ENCODE assay signal across 9 cellular contexts in the genomic region with DNA sequence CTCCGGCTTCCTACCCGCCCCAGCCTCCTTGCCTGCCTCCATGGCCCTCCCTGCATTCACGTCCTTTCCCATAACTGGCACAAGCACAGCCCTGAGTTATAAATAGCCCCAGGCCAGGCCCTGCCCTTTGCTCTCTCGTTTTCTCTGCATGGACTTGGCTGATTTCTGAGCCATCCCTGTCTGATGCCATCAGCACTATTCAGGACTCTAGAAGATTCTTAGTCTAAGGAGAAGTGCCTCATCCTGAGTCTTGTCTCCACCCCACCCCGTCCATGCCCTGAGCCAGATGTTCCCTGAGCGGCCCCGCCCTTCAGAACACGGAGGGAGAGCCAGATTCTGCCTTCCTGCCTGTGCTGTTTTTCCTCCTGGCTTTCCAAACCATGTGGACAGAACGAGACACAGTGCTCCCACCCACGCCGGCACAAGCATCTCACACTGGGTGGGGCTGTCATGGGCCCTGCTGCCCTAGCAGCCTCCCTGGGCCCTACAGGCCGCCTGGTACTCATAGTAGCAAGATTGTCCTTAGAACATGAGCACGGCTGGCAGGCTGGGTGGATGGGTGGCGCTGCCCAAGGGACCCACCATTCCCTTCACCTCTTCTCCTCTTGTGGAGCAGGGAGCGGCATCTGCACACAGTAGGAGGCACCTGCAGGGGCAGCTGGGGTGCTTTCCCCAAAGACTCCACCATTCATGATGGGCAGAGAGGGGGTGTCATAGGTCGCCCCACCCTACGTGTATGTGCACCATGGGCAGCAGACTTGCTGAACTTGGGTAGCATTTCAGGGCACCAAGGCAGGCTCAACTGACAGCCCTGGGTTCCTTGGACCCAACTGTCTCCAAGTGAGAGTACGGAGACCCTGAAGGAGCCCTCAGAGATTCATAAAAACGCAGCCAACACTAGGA.
DNase-seq lines count a peak whose midpoint lies in the region; ATAC-seq and TF ChIP-seq lines count a peak whose summit lies in the region.
"Had no signal": no experiment of that assay in that cellular context is flagged by ENCODE, and none has a peak within 500 bp of the region (broad histone marks: within the 10 kb centered on the region; RNA-seq: fewer than 3 reads in every experiment).

No MANE protein-coding gene starts in this region.

- TF ChIP-seq CTCF in OCI-LY1 (IDR thresholded peaks at IDR 0.05; ENCODE audit: low read length) (no peak), left lung (IDR thresholded peaks at IDR 0.05) (no peak), GM10266 (IDR thresholded peaks at IDR 0.05; ENCODE audit: control insufficient read depth, insufficient read depth, low read depth, missing control alignments) (no peak)

- H3K9me3 ChIP-seq in OCI-LY1 (ENCODE audit: low read length) = no peaks in the 10 kb centered on the region
- no peaks in the 10 kb centered on the region for H3K9me3 ChIP-seq in left lung

- H3K4me2 ChIP-seq in OCI-LY1 (ENCODE audit: low read length) = no peak overlapping the region

- peak; percentile 63 for ATAC-seq in left lung
- no peak for ATAC-seq in HG03025 (IDR thresholded peaks at IDR 0.05; ENCODE audit: low FRiP score, unreplicated experiment)

- H3K36me3 Mint-ChIP-seq in dendritic cell treated with granulocyte-macrophage colony-stimulating factor and Interleukin-4, amounts not matched to agents 40 ng/mL and 50 ng/mL, for 4 days (ENCODE audit: low read depth) = peaks cover 78% of the 10 kb centered on the region

- intact Hi-C loops in dendritic cell treated with granulocyte-macrophage colony-stimulating factor and Interleukin-4, amounts not matched to agents 40 ng/mL and 50 ng/mL, for 4 days (cut with micrococcal nuclease) = no loop called here
- intact Hi-C loops in left lung (cut with DNase I) = no loop called here

- H3K4me3 Mint-ChIP-seq in dendritic cell treated with granulocyte-macrophage colony-stimulating factor and Interleukin-4, amounts not matched to agents 40 ng/mL and 50 ng/mL, for 4 days = no peak overlapping the region

- H3F3A ChIP-seq in OCI-LY1 (ENCODE audit: insufficient read depth, low read length) = no peaks in the 10 kb centered on the region

- H3K36me3 ChIP-seq in OCI-LY1 (ENCODE audit: insufficient read depth, low read length) (peaks cover 82% of the 10 kb centered on the region), left lung (peaks cover 0 to 80% of the 10 kb centered on the region in 2 donors)

- H3K4me3 ChIP-seq in OCI-LY1 (ENCODE audit: low read depth, low read length, poor library complexity, severe bottlenecking) (no peak overlapping the region), left lung (no peak overlapping the region)

- H3K9me2 ChIP-seq in OCI-LY1 (ENCODE audit: low read depth, low read length) = no peaks in the 10 kb centered on the region

- no peak overlapping the region for H3K9ac ChIP-seq in OCI-LY1 (ENCODE audit: low read length)

- H3K4me1 ChIP-seq in OCI-LY1 (ENCODE audit: insufficient read depth, low read length, severe bottlenecking) (peaks cover 21% of the 10 kb centered on the region), left lung (peaks cover 5 to 15% of the 10 kb centered on the region in 2 donors)

- peak overlapping the region; percentile 10 for H3K27ac ChIP-seq in OCI-LY1 (ENCODE audit: low read depth, low read length, poor library complexity, severe bottlenecking)
- H3K27ac ChIP-seq in left lung = peak overlapping the region in 1 of 2 donors; percentile 63

- H3K9me3 Mint-ChIP-seq in dendritic cell treated with granulocyte-macrophage colony-stimulating factor and Interleukin-4, amounts not matched to agents 40 ng/mL and 50 ng/mL, for 4 days = no peaks in the 10 kb centered on the region
- H3K9me3 Mint-ChIP-seq: IgD-negative memory B cell had no signal

- DNase-seq in left lung (no peak), stromal cell of bone marrow (ENCODE audit: low read depth) (peak; percentile 46), NCI-H1436 treated with DMSO at 0.1 percent for 48 hours (lab: John Stamatoyannopoulos, UW) (no peak), Kasumi-1 (lab: John Stamatoyannopoulos, UW) (no peak), GM10266 (ENCODE audit: extremely low spot score) (no peak)

- H3K27me3 ChIP-seq in OCI-LY1 (ENCODE audit: insufficient read depth, low read length) (no peaks in the 10 kb centered on the region), left lung (no peaks in the 10 kb centered on the region)

- no peaks in the 10 kb centered on the region for H3K27me3 Mint-ChIP-seq in dendritic cell treated with granulocyte-macrophage colony-stimulating factor and Interleukin-4, amounts not matched to agents 40 ng/mL and 50 ng/mL, for 4 days
- H3K27me3 Mint-ChIP-seq: IgD-negative memory B cell had no signal

- peaks cover 19% of the 10 kb centered on the region for H3K4me1 Mint-ChIP-seq in dendritic cell treated with granulocyte-macrophage colony-stimulating factor and Interleukin-4, amounts not matched to agents 40 ng/mL and 50 ng/mL, for 4 days (ENCODE audit: low read depth)

- no peak overlapping the region for H2AFZ ChIP-seq in OCI-LY1 (ENCODE audit: low read length)

- H3K79me2 ChIP-seq in OCI-LY1 (ENCODE audit: insufficient read depth, low read length) = no peaks in the 10 kb centered on the region

- H4K20me1 ChIP-seq in OCI-LY1 (ENCODE audit: insufficient read depth, low read length) = no peaks in the 10 kb centered on the region

- peak overlapping the region; percentile 68 for H3K27ac Mint-ChIP-seq in dendritic cell treated with granulocyte-macrophage colony-stimulating factor and Interleukin-4, amounts not matched to agents 40 ng/mL and 50 ng/mL, for 4 days
